In genomic region chr5:86964889-86965288, GRCh38 we compare ENCODE assay signal across 22 cellular contexts.
"Had no signal": no experiment of that assay in that cellular context is flagged by ENCODE, and none has a peak within 500 bp of the region (broad histone marks: within the 10 kb centered on the region; RNA-seq: fewer than 3 reads in every experiment).

No MANE protein-coding gene starts in this region.

- H3K4me3 Mint-ChIP-seq: naive thymus-derived CD4-positive, alpha-beta T cell; nephron progenitor cell; stimulated activated effector memory CD8-positive, alpha-beta T cell treated with anti-CD3 and anti-CD28 coated beads, Interleukin-12 subunit alpha, Interleukin-12 subunit beta, amount 100 ng/mL, for 72 hours; type B pancreatic cell had no signal

- DNase-seq: dermis blood vessel endothelial cell; foreskin melanocyte; head of caudate nucleus; kidney; left cardiac atrium; left ventricle myocardium inferior; mesendoderm; naive thymus-derived CD4-positive, alpha-beta T cell; nephron progenitor cell; psoas muscle; retina; right lobe of liver; stimulated activated CD4-positive, alpha-beta T cell treated with anti-CD3 and anti-CD28 coated beads, Interleukin-4, amount 100 ng/mL, for 1 hour; stimulated activated CD8-positive, alpha-beta memory T cell treated with anti-CD3 and anti-CD28 coated beads, Interleukin-4, amount 100 ng/mL, for 48 hours; stimulated activated naive CD8-positive, alpha-beta T cell treated with anti-CD3 and anti-CD28 coated beads, Interleukin-15, Interleukin-2, amounts not matched to agents 100 U/mL and 50 U/mL, for 24 hours; thyroid gland had no signal

- H3K36me3 Mint-ChIP-seq: naive thymus-derived CD4-positive, alpha-beta T cell; stimulated activated effector memory CD8-positive, alpha-beta T cell treated with anti-CD3 and anti-CD28 coated beads, Interleukin-12 subunit alpha, Interleukin-12 subunit beta, amount 100 ng/mL, for 72 hours; type B pancreatic cell had no signal

- H3K9me3 Mint-ChIP-seq: naive thymus-derived CD4-positive, alpha-beta T cell; nephron progenitor cell; stimulated activated effector memory CD8-positive, alpha-beta T cell treated with anti-CD3 and anti-CD28 coated beads, Interleukin-12 subunit alpha, Interleukin-12 subunit beta, amount 100 ng/mL, for 72 hours; type B pancreatic cell had no signal

- H3K27ac ChIP-seq: hepatocyte, left ventricle myocardium inferior, neutrophil, psoas muscle, right lobe of liver, suprapubic skin, thyroid gland had no signal

- ATAC-seq: left cardiac atrium; naive thymus-derived CD4-positive, alpha-beta T cell; psoas muscle; right lobe of liver; stimulated activated effector memory CD8-positive, alpha-beta T cell treated with anti-CD3 and anti-CD28 coated beads, Interleukin-12 subunit alpha, Interleukin-12 subunit beta, amount 100 ng/mL, for 72 hours; stimulated activated naive CD8-positive, alpha-beta T cell treated with anti-CD3 and anti-CD28 coated beads, Interleukin-15, Interleukin-2, amounts not matched to agents 100 U/mL and 50 U/mL, for 24 hours had no signal

- H3K4me3 ChIP-seq: hepatocyte, left ventricle myocardium inferior, lung, psoas muscle, right lobe of liver, suprapubic skin, thyroid gland had no signal

- H3K4me1 Mint-ChIP-seq: nephron progenitor cell; stimulated activated effector memory CD8-positive, alpha-beta T cell treated with anti-CD3 and anti-CD28 coated beads, Interleukin-12 subunit alpha, Interleukin-12 subunit beta, amount 100 ng/mL, for 72 hours had no signal

- H3K27me3 Mint-ChIP-seq: type B pancreatic cell had no signal

- H3K36me3 ChIP-seq: left ventricle myocardium inferior, neutrophil, right lobe of liver, suprapubic skin, thyroid gland had no signal

- H3K4me1 ChIP-seq: left ventricle myocardium inferior, psoas muscle, right lobe of liver, suprapubic skin, thyroid gland had no signal

- H3K9me3 ChIP-seq: left ventricle myocardium inferior, neutrophil, psoas muscle, right lobe of liver, suprapubic skin, thyroid gland had no signal

- H3K27ac Mint-ChIP-seq: naive thymus-derived CD4-positive, alpha-beta T cell; nephron progenitor cell; stimulated activated effector memory CD8-positive, alpha-beta T cell treated with anti-CD3 and anti-CD28 coated beads, Interleukin-12 subunit alpha, Interleukin-12 subunit beta, amount 100 ng/mL, for 72 hours; type B pancreatic cell had no signal

- H3K27me3 ChIP-seq: hepatocyte, right lobe of liver, suprapubic skin, thyroid gland had no signal
